Comparison of ENCODE assay signal across 16 cellular contexts in genomic region chr6:3382399-3383279, GRCh38.
A peak's percentile ranks its signal among the peaks of the same experiment; 100 is the strongest.
DNase-seq lines count a peak whose midpoint lies in the region; ATAC-seq and TF ChIP-seq lines count a peak whose summit lies in the region.
"Had no signal": no experiment of that assay in that cellular context is flagged by ENCODE, and none has a peak within 500 bp of the region (broad histone marks: within the 10 kb centered on the region; RNA-seq: fewer than 3 reads in every experiment).

No MANE protein-coding gene starts in this region.

- H4K20me1 ChIP-seq in GM23248 (ENCODE audit: insufficient read depth) (no peaks in the 10 kb centered on the region), PC-9 (ENCODE audit: insufficient read depth) (no peaks in the 10 kb centered on the region), MM.1S (ENCODE audit: insufficient read depth, low read length) (no peaks in the 10 kb centered on the region)

- CTCF ChIA-PET in PC-9 (lab: Charles Lee), result interaction anchor here (0.5 to 1.1 kb wide), 2 partner anchors 32 to 74 kb away, joined by 3 to 5 read pairs; partner anchors contain the start of gene SLC22A23

- H3K36me3 ChIP-seq in GM23248 (ENCODE audit: low read depth) (no peaks in the 10 kb centered on the region), PC-9 (ENCODE audit: low read depth) (no peaks in the 10 kb centered on the region), MM.1S (replicated peaks; ENCODE audit: insufficient read depth, low read length) (no peaks in the 10 kb centered on the region)
- H3K36me3 ChIP-seq: gastroesophageal sphincter, MG63 had no signal

- no peaks in the 10 kb centered on the region for H3K9me3 Mint-ChIP-seq in immature natural killer cell
- H3K9me3 Mint-ChIP-seq: activated naive CD8-positive, alpha-beta T cell treated with anti-CD3 and anti-CD28 coated beads, Interleukin-2, amount 10 ng/mL, durations not matched to agents 7 days and 5 days; stimulated activated naive CD8-positive, alpha-beta T cell treated with anti-CD3 and anti-CD28 coated beads, Interleukin-15, Interleukin-2, amounts not matched to agents 100 ng/mL and 50 ng/mL, for 24 hours had no signal

- H3F3A ChIP-seq in GM23248 (ENCODE audit: insufficient read depth) (peaks cover 2% of the 10 kb centered on the region; the same call in 1 of the 2 replicates), PC-9 (ENCODE audit: insufficient read depth, low read depth) (peaks cover 22% of the 10 kb centered on the region), MM.1S (ENCODE audit: insufficient read depth, low read length) (no peaks in the 10 kb centered on the region)

- no peak overlapping the region for H3K4me3 Mint-ChIP-seq in immature natural killer cell
- H3K4me3 Mint-ChIP-seq: activated CD8-positive, alpha-beta memory T cell treated with anti-CD3 and anti-CD28 coated beads, Interleukin-2, amount 10 ng/mL, durations not matched to agents 7 days and 5 days; activated naive CD8-positive, alpha-beta T cell treated with anti-CD3 and anti-CD28 coated beads, Interleukin-2, amount 10 ng/mL, durations not matched to agents 7 days and 5 days; CD4-positive, CD25-positive, alpha-beta regulatory T cell; stimulated activated naive CD8-positive, alpha-beta T cell treated with anti-CD3 and anti-CD28 coated beads, Interleukin-15, Interleukin-2, amounts not matched to agents 100 ng/mL and 50 ng/mL, for 24 hours had no signal

- H3K36me3 Mint-ChIP-seq in immature natural killer cell, result no peaks in the 10 kb centered on the region
- H3K36me3 Mint-ChIP-seq: activated CD8-positive, alpha-beta memory T cell treated with anti-CD3 and anti-CD28 coated beads, Interleukin-2, amount 10 ng/mL, durations not matched to agents 7 days and 5 days; activated naive CD8-positive, alpha-beta T cell treated with anti-CD3 and anti-CD28 coated beads, Interleukin-2, amount 10 ng/mL, durations not matched to agents 7 days and 5 days had no signal

- H3K27ac Mint-ChIP-seq in immature natural killer cell, result no peak overlapping the region
- H3K27ac Mint-ChIP-seq: activated CD8-positive, alpha-beta memory T cell treated with anti-CD3 and anti-CD28 coated beads, Interleukin-2, amount 10 ng/mL, durations not matched to agents 7 days and 5 days; activated naive CD8-positive, alpha-beta T cell treated with anti-CD3 and anti-CD28 coated beads, Interleukin-2, amount 10 ng/mL, durations not matched to agents 7 days and 5 days; CD4-positive, CD25-positive, alpha-beta regulatory T cell; stimulated activated naive CD8-positive, alpha-beta T cell treated with anti-CD3 and anti-CD28 coated beads, Interleukin-15, Interleukin-2, amounts not matched to agents 100 ng/mL and 50 ng/mL, for 24 hours had no signal

- H3K27me3 ChIP-seq in GM23248 (replicated peaks; ENCODE audit: insufficient read depth) (no peaks in the 10 kb centered on the region), PC-9 (ENCODE audit: insufficient read depth, low read depth) (no peaks in the 10 kb centered on the region), MM.1S (replicated peaks; ENCODE audit: insufficient read depth, low read length) (no peaks in the 10 kb centered on the region)
- H3K27me3 ChIP-seq: gastroesophageal sphincter, MG63 had no signal

- DNase-seq in GM23248, result peak; percentile 58
- DNase-seq in PC-9, result peak; percentile 45 to 92
- DNase-seq in dermis microvascular lymphatic vessel endothelial cell (ENCODE audit: low read depth in 2 of 2), result peak; percentile 43 to 53
- peak; percentile 3 for DNase-seq in sciatic nerve (ENCODE audit: low spot score)
- no peak for DNase-seq in immature natural killer cell
- no peak for DNase-seq in KBM-7
- no peak for DNase-seq in MM.1S
- DNase-seq: activated CD8-positive, alpha-beta memory T cell treated with anti-CD3 and anti-CD28 coated beads, Interleukin-2, amount 10 ng/mL, durations not matched to agents 7 days and 5 days; activated naive CD8-positive, alpha-beta T cell treated with anti-CD3 and anti-CD28 coated beads, Interleukin-2, amount 10 ng/mL, durations not matched to agents 7 days and 5 days; CD4-positive, CD25-positive, alpha-beta regulatory T cell; dermis blood vessel endothelial cell; kidney had no signal

- H3K9me2 ChIP-seq in GM23248 (ENCODE audit: insufficient read depth), result no peaks in the 10 kb centered on the region
- no peaks in the 10 kb centered on the region for H3K9me2 ChIP-seq in PC-9 (ENCODE audit: insufficient read depth)
- no peaks in the 10 kb centered on the region for H3K9me2 ChIP-seq in MM.1S (replicated peaks; ENCODE audit: insufficient read depth, low read length)

- H3K4me1 Mint-ChIP-seq in immature natural killer cell, result peaks cover 9 to 11% of the 10 kb centered on the region in 2 donors

- H3K79me2 ChIP-seq in GM23248 (ENCODE audit: insufficient read depth) (peaks cover 34% of the 10 kb centered on the region), PC-9 (ENCODE audit: low read depth) (0 out of 2 replicates have a peak, but pooled peaks cover 8% of the 10 kb centered on the region), MM.1S (ENCODE audit: low read length) (no peaks in the 10 kb centered on the region)

- POLR2A ChIA-PET in PC-9 (lab: Charles Lee; ENCODE audit: unreplicated experiment), result interaction anchor here (0.6 kb wide), 1 partner anchor 23 kb away, joined by 3 read pairs; no protein-coding TSS in a partner anchor

- no peak overlapping the region for H3K9ac ChIP-seq in GM23248
- H3K9ac ChIP-seq in MM.1S (ENCODE audit: low read length), result no peak overlapping the region

- ATAC-seq in sciatic nerve, result no peak
- no peak for ATAC-seq in HG03442 (IDR thresholded peaks at IDR 0.05; ENCODE audit: unreplicated experiment)
- ATAC-seq: activated CD8-positive, alpha-beta memory T cell treated with anti-CD3 and anti-CD28 coated beads, Interleukin-2, amount 10 ng/mL, durations not matched to agents 7 days and 5 days; gastroesophageal sphincter had no signal

- H3K4me1 ChIP-seq in GM23248 (ENCODE audit: insufficient read depth) (peaks cover 18% of the 10 kb centered on the region; the same call in 1 of the 2 replicates), PC-9 (replicated peaks; ENCODE audit: insufficient read depth) (peaks cover 45% of the 10 kb centered on the region), MM.1S (ENCODE audit: low read length) (no peaks in the 10 kb centered on the region)

- H3K4me2 ChIP-seq in GM23248 (ENCODE audit: unreplicated experiment) (no peak overlapping the region), PC-9 (peak overlapping the region; percentile 47), MM.1S (ENCODE audit: low read depth, low read length) (no peak overlapping the region)

- H3K4me3 ChIP-seq in GM23248, result no peak overlapping the region
- H3K4me3 ChIP-seq in PC-9, result no peak overlapping the region
- no peak overlapping the region for H3K4me3 ChIP-seq in MM.1S (ENCODE audit: low read length)
- H3K4me3 ChIP-seq: gastroesophageal sphincter, MG63 had no signal

- in situ Hi-C loops in GM23248 (cut with MboI) (no loop called here), KBM-7 (cut with MboI; ENCODE audit: low pct_unique_long_range_greater_than_20kb, low sequenced_read_pairs) (no loop called here)

- H3K27me3 Mint-ChIP-seq in immature natural killer cell (ENCODE audit: low read depth in 3 of 3), result peaks cover 6 to 25% (median 8%) of the 10 kb centered on the region in 3 donors
- H3K27me3 Mint-ChIP-seq: CD4-positive, CD25-positive, alpha-beta regulatory T cell; stimulated activated naive CD8-positive, alpha-beta T cell treated with anti-CD3 and anti-CD28 coated beads, Interleukin-15, Interleukin-2, amounts not matched to agents 100 ng/mL and 50 ng/mL, for 24 hours had no signal

- intact Hi-C loops in PC-9 (cut with micrococcal nuclease; ENCODE audit: unreplicated experiment), result loop anchor here (5.0 kb wide), 1 partner anchor 35 kb away; no protein-coding TSS in a partner anchor
- intact Hi-C loops in sciatic nerve (cut with DNase I), result no loop called here

- H2AFZ ChIP-seq in GM23248 (no peak overlapping the region), PC-9 (no peak overlapping the region), MM.1S (ENCODE audit: low read length) (no peak overlapping the region)

- TF ChIP-seq CTCF in PC-9 (conservative IDR thresholded peaks at IDR 0.05) (no peak), MM.1S (IDR thresholded peaks at IDR 0.05; ENCODE audit: low read length) (no peak)

- no peaks in the 10 kb centered on the region for H3K9me3 ChIP-seq in GM23248 (ENCODE audit: low read depth)
- H3K9me3 ChIP-seq in PC-9 (ENCODE audit: insufficient read depth, low read depth), result no peaks in the 10 kb centered on the region
- no peaks in the 10 kb centered on the region for H3K9me3 ChIP-seq in MM.1S (replicated peaks; ENCODE audit: insufficient read depth, low read length)
- H3K9me3 ChIP-seq: gastroesophageal sphincter, MG63 had no signal

- H3K27ac ChIP-seq in GM23248, result no peak overlapping the region
- peak overlapping the region; percentile 64 for H3K27ac ChIP-seq in PC-9
- H3K27ac ChIP-seq in MM.1S (ENCODE audit: low read length), result no peak overlapping the region

- BruUV-seq in PC-9 (replicated peaks; lab: Mats Ljungman, UMichigan), result no TSS peak

- 86% methylated on average over 6 of the region's 6 CpGs for WGBS in GM23248 (ENCODE audit: low coverage in 1 of 2, low lambda C conversion rate in 2 of 2, missing lambda C conversion rate in 2 of 2), 2 experiments

Comparison
In these comparisons a context has a peak if more than half of its experiments do, and no peak if none do; other contexts are left out.
1. DNase-seq: peak in GM23248 (single experiment), PC-9 (2 of 2), dermis microvascular lymphatic vessel endothelial cell (2 of 2) and sciatic nerve (single experiment); none in immature natural killer cell (0 of 3), KBM-7 (single experiment) and MM.1S (single experiment).